Comparison of ENCODE assay signal across 1 cellular context in the genomic region with DNA sequence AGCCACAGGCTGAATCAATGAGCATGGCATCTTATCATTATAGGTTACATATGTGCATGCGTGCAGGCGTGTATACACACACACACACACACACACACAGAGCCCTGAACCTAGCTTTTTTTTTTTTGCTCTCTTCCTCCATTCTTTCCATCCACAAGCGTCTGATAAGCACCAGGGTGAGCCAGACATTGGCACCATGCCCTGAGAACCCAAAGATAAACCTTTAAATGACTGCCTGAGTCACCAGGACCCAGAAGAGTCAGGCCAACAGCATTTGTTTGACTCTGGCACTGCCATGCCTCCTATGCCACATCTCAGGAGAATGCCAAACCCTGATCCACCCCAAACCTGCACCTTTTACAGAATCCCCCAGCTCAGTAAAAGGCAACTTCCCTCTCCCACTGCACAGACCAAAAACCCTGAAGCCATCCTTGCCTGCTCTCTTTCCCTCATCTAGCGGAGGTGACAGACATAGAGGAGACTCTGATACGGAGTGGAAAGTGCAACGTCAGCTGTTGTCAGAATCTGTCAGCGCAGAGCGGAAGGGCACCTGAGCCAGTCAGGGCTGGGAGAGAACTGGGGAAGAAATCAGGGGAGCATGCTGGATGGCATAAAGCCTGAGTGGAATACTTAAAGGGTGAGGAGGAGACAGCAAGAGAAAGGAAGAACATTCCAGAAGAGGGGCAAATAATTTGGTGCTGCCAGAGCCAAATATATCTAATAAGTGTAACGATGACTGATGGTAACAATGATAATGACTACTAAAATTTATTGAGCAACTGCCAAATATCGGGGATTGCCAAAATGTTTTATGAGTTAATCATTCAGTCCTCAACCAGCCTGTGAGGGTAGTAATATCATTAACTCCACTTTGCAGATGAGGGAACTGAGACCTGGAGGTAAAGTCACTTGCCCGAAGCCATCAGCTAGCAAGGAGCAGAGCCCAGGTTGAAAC.
TF ChIP-seq lines count a peak whose summit lies in the region.

No MANE protein-coding gene starts in this region.

TF ChIP-seq in HEK293, 187 proteins besides CTCF, POLR2A, EP300 and RAD21 (continued from another document):
- no peak for TF ChIP-seq ZNF416 (tag by site-specific recombination; IDR thresholded peaks at IDR 0.05)
- no peak for TF ChIP-seq ZNF214 (tag by site-specific recombination; IDR thresholded peaks at IDR 0.05; ENCODE audit: borderline replicate concordance)
- TF ChIP-seq, protein P1, sequence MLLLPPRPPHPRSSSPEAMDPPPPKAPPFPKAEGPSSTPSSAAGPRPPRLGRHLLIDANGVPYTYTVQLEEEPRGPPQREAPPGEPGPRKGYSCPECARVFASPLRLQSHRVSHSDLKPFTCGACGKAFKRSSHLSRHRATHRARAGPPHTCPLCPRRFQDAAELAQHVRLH (tag by site-specific recombination; IDR thresholded peaks at IDR 0.05): no peak
- TF ChIP-seq, protein P2, sequence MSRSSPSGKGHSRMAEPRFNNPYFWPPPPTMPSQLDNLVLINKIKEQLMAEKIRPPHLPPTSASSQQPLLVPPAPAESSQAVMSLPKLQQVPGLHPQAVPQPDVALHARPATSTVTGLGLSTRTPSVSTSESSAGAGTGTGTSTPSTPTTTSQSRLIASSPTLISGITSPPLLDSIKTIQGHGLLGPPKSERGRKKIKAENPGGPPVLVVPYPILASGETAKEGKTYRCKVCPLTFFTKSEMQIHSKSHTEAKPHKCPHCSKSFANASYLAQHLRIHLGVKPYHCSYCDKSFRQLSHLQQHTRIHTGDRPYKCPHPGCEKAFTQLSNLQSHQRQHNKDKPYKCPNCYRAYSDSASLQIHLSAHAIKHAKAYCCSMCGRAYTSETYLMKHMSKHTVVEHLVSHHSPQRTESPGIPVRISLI (tag by site-specific recombination; IDR thresholded peaks at IDR 0.05): no peak
- 0 out of 2 replicates have a peak, but pooled peaks have one; percentile 22 for TF ChIP-seq ZNF366 (tag by site-specific recombination; conservative IDR thresholded peaks at IDR 0.05)
- no peak for TF ChIP-seq ZBTB48 (tag by site-specific recombination; IDR thresholded peaks at IDR 0.05)
- no peak for TF ChIP-seq GFI1B (tag by site-specific recombination; IDR thresholded peaks at IDR 0.05)
- no peak for TF ChIP-seq FEZF1 (tag by site-specific recombination; IDR thresholded peaks at IDR 0.05)
- TF ChIP-seq ZNF585B (tag by site-specific recombination; IDR thresholded peaks at IDR 0.05): no peak
- TF ChIP-seq, protein P3, sequence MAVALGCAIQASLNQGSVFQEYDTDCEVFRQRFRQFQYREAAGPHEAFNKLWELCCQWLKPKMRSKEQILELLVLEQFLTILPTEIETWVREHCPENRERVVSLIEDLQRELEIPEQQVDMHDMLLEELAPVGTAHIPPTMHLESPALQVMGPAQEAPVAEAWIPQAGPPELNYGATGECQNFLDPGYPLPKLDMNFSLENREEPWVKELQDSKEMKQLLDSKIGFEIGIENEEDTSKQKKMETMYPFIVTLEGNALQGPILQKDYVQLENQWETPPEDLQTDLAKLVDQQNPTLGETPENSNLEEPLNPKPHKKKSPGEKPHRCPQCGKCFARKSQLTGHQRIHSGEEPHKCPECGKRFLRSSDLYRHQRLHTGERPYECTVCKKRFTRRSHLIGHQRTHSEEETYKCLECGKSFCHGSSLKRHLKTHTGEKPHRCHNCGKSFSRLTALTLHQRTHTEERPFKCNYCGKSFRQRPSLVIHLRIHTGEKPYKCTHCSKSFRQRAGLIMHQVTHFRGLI (tag by site-specific recombination; IDR thresholded peaks at IDR 0.05): 0 out of 2 replicates have a peak, but pooled peaks have one; percentile 18
- TF ChIP-seq ZNF48 (tag by site-specific recombination; IDR thresholded peaks at IDR 0.05): no peak
- TF ChIP-seq ZNF521 (tag by site-specific recombination; IDR thresholded peaks at IDR 0.05): no peak
- no peak for TF ChIP-seq ZNF596 (tag by site-specific recombination; IDR thresholded peaks at IDR 0.05)
TF ChIP-seq in HEK293: peak in this region for 5.
